ENCODE assay signal across 11 cellular contexts in the genomic region with DNA sequence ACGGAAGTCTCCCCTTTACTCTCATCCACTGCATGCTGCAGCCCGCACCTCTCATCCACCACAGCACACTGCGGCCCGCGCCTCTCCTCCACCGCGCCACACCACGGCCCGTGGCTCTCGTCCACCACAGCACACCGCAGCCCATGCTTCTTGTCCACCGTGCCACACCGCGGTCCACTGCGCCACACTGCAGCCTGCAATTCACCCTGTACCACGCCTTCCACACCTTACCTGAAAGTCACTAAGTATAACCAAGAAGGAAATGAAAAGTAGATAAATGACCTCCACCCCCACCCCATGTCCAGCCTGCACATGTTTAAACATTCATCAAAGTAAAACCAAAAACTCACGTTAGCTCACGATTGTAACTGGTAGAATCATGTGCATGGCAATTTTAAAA.
DNase-seq lines count a peak whose midpoint lies in the region; ATAC-seq and TF ChIP-seq lines count a peak whose summit lies in the region.
"Had no signal": no experiment of that assay in that cellular context is flagged by ENCODE, and none has a peak within 500 bp of the region (broad histone marks: within the 10 kb centered on the region; RNA-seq: fewer than 3 reads in every experiment).

No MANE protein-coding gene starts in this region.

- H3K4me1 Mint-ChIP-seq in stimulated activated effector memory CD8-positive, alpha-beta T cell treated with anti-CD3 and anti-CD28 coated beads, Interleukin-12 subunit alpha, Interleukin-12 subunit beta, amount 100 ng/mL, for 72 hours, result peaks cover 17% of the 10 kb centered on the region
- H3K4me1 Mint-ChIP-seq in activated CD8-positive, alpha-beta T cell treated with anti-CD3 and anti-CD28 coated beads, Interleukin-2, amount 10 ng/mL, durations not matched to agents 7 days and 5 days (ENCODE audit: low read depth), result peaks cover 11% of the 10 kb centered on the region

- no peaks in the 10 kb centered on the region for H3K9me2 ChIP-seq in MM.1S (replicated peaks; ENCODE audit: insufficient read depth, low read length)

- ATAC-seq in stimulated activated effector memory CD8-positive, alpha-beta T cell treated with anti-CD3 and anti-CD28 coated beads, Interleukin-12 subunit alpha, Interleukin-12 subunit beta, amount 100 ng/mL, for 72 hours, result no peak
- no peak for ATAC-seq in activated CD8-positive, alpha-beta T cell treated with anti-CD3 and anti-CD28 coated beads, Interleukin-2, amount 10 ng/mL, durations not matched to agents 7 days and 5 days
- ATAC-seq in GM18505 (IDR thresholded peaks at IDR 0.05; ENCODE audit: unreplicated experiment), result no peak

- H3K4me2 ChIP-seq in MM.1S (ENCODE audit: low read depth, low read length), result 0 out of 2 replicates have a peak overlapping the region, but pooled peaks have one; percentile 1

- peaks cover 19% of the 10 kb centered on the region for H3K79me2 ChIP-seq in MM.1S (ENCODE audit: low read length)

- no peak for TF ChIP-seq POLR2A in GM18505 (IDR thresholded peaks at IDR 0.05; ENCODE audit: borderline replicate concordance, extremely low read depth, insufficient read depth, insufficient read length)

- H3K27me3 ChIP-seq in MM.1S (replicated peaks; ENCODE audit: insufficient read depth, low read length), result no peaks in the 10 kb centered on the region
- H3K27me3 ChIP-seq: thyroid gland had no signal

- no peak overlapping the region; the same call in 1 of the 2 replicates for H3K27ac ChIP-seq in MM.1S (ENCODE audit: low read length)
- H3K27ac ChIP-seq: HL-60, thyroid gland had no signal

- H3K4me1 ChIP-seq in MM.1S (ENCODE audit: low read length), result peaks cover 49% of the 10 kb centered on the region

- H3K4me3 ChIP-seq in MM.1S (ENCODE audit: low read length), result no peak overlapping the region
- H3K4me3 ChIP-seq: thyroid gland had no signal

- H3F3A ChIP-seq in MM.1S (ENCODE audit: insufficient read depth, low read length), result peaks cover 29% of the 10 kb centered on the region

- no peaks in the 10 kb centered on the region for H3K9me3 Mint-ChIP-seq in stimulated activated effector memory CD8-positive, alpha-beta T cell treated with anti-CD3 and anti-CD28 coated beads, Interleukin-12 subunit alpha, Interleukin-12 subunit beta, amount 100 ng/mL, for 72 hours
- H3K9me3 Mint-ChIP-seq in activated CD8-positive, alpha-beta T cell treated with anti-CD3 and anti-CD28 coated beads, Interleukin-2, amount 10 ng/mL, durations not matched to agents 7 days and 5 days (ENCODE audit: insufficient read depth), result no peaks in the 10 kb centered on the region

- DNase-seq in GM19240 (ENCODE audit: insufficient read length, low spot score) (peak; percentile 23), MM.1S (peak; percentile 37), kidney tubule cell (ENCODE audit: low spot score) (peak; percentile 30)
- DNase-seq in stimulated activated effector memory CD8-positive, alpha-beta T cell treated with anti-CD3 and anti-CD28 coated beads, Interleukin-12 subunit alpha, Interleukin-12 subunit beta, amount 100 ng/mL, for 72 hours (ENCODE audit: low spot score in 2 of 2), result no peak
- DNase-seq in activated CD8-positive, alpha-beta T cell treated with anti-CD3 and anti-CD28 coated beads, Interleukin-2, amount 10 ng/mL, durations not matched to agents 7 days and 5 days, result no peak
- DNase-seq in activated CD4-positive, alpha-beta T cell treated with anti-CD3 and anti-CD28 coated beads for 1 hour, result no peak
- DNase-seq in activated CD4-positive, CD25-positive, alpha-beta regulatory T cell (lab: John Stamatoyannopoulos, UW), result no peak
- DNase-seq: NCI-H2227 treated with DMSO at 0.1 percent for 48 hours, thyroid gland had no signal

- H3K36me3 Mint-ChIP-seq in stimulated activated effector memory CD8-positive, alpha-beta T cell treated with anti-CD3 and anti-CD28 coated beads, Interleukin-12 subunit alpha, Interleukin-12 subunit beta, amount 100 ng/mL, for 72 hours, result no peaks in the 10 kb centered on the region
- H3K36me3 Mint-ChIP-seq in activated CD8-positive, alpha-beta T cell treated with anti-CD3 and anti-CD28 coated beads, Interleukin-2, amount 10 ng/mL, durations not matched to agents 7 days and 5 days (ENCODE audit: low read depth), result no peaks in the 10 kb centered on the region

- H3K36me3 ChIP-seq in MM.1S (replicated peaks; ENCODE audit: insufficient read depth, low read length), result no peaks in the 10 kb centered on the region
- H3K36me3 ChIP-seq: thyroid gland had no signal

- POLR2A ChIA-PET in activated CD8-positive, alpha-beta T cell treated with anti-CD3 and anti-CD28 coated beads, Interleukin-2, amount 10 ng/mL, durations not matched to agents 7 days and 5 days (lab: Charles Lee), result no interaction called here

- peak overlapping the region; percentile 13 for H3K4me3 Mint-ChIP-seq in stimulated activated effector memory CD8-positive, alpha-beta T cell treated with anti-CD3 and anti-CD28 coated beads, Interleukin-12 subunit alpha, Interleukin-12 subunit beta, amount 100 ng/mL, for 72 hours
- H3K4me3 Mint-ChIP-seq in activated CD8-positive, alpha-beta T cell treated with anti-CD3 and anti-CD28 coated beads, Interleukin-2, amount 10 ng/mL, durations not matched to agents 7 days and 5 days, result no peak overlapping the region

- no peak overlapping the region for H2AFZ ChIP-seq in MM.1S (ENCODE audit: low read length)

- TF ChIP-seq CTCF in MM.1S (IDR thresholded peaks at IDR 0.05; ENCODE audit: low read length), result no peak

- no peak overlapping the region for H3K27ac Mint-ChIP-seq in stimulated activated effector memory CD8-positive, alpha-beta T cell treated with anti-CD3 and anti-CD28 coated beads, Interleukin-12 subunit alpha, Interleukin-12 subunit beta, amount 100 ng/mL, for 72 hours
- H3K27ac Mint-ChIP-seq in activated CD8-positive, alpha-beta T cell treated with anti-CD3 and anti-CD28 coated beads, Interleukin-2, amount 10 ng/mL, durations not matched to agents 7 days and 5 days, result no peak overlapping the region

- H3K9ac ChIP-seq in MM.1S (ENCODE audit: low read length), result no peak overlapping the region

- no peaks in the 10 kb centered on the region for H3K9me3 ChIP-seq in MM.1S (replicated peaks; ENCODE audit: insufficient read depth, low read length)
- H3K9me3 ChIP-seq: thyroid gland had no signal

- CTCF ChIA-PET in activated CD8-positive, alpha-beta T cell treated with anti-CD3 and anti-CD28 coated beads, Interleukin-2, amount 10 ng/mL, durations not matched to agents 7 days and 5 days (lab: Charles Lee), result interaction anchor here (0.8 kb wide), 1 partner anchor 10 kb away, joined by 4 read pairs; no protein-coding TSS in a partner anchor

- H4K20me1 ChIP-seq in MM.1S (ENCODE audit: insufficient read depth, low read length), result no peaks in the 10 kb centered on the region

- peaks cover 6% of the 10 kb centered on the region for H3K27me3 Mint-ChIP-seq in activated CD8-positive, alpha-beta T cell treated with anti-CD3 and anti-CD28 coated beads, Interleukin-2, amount 10 ng/mL, durations not matched to agents 7 days and 5 days (ENCODE audit: low read depth)

Comparison
In these comparisons a context has a peak if more than half of its experiments do, and no peak if none do; other contexts are left out.
1. DNase-seq: peak in GM19240 (single experiment), MM.1S (single experiment) and kidney tubule cell (single experiment); none in stimulated activated effector memory CD8-positive, alpha-beta T cell treated with anti-CD3 and anti-CD28 coated beads, Interleukin-12 subunit alpha, Interleukin-12 subunit beta, amount 100 ng/mL, for 72 hours (0 of 2), activated CD8-positive, alpha-beta T cell treated with anti-CD3 and anti-CD28 coated beads, Interleukin-2, amount 10 ng/mL, durations not matched to agents 7 days and 5 days (single experiment), activated CD4-positive, alpha-beta T cell treated with anti-CD3 and anti-CD28 coated beads for 1 hour (single experiment) and activated CD4-positive, CD25-positive, alpha-beta regulatory T cell (0 of 4).